Comparison of ENCODE assay signal across 10 cellular contexts in the genomic region with DNA sequence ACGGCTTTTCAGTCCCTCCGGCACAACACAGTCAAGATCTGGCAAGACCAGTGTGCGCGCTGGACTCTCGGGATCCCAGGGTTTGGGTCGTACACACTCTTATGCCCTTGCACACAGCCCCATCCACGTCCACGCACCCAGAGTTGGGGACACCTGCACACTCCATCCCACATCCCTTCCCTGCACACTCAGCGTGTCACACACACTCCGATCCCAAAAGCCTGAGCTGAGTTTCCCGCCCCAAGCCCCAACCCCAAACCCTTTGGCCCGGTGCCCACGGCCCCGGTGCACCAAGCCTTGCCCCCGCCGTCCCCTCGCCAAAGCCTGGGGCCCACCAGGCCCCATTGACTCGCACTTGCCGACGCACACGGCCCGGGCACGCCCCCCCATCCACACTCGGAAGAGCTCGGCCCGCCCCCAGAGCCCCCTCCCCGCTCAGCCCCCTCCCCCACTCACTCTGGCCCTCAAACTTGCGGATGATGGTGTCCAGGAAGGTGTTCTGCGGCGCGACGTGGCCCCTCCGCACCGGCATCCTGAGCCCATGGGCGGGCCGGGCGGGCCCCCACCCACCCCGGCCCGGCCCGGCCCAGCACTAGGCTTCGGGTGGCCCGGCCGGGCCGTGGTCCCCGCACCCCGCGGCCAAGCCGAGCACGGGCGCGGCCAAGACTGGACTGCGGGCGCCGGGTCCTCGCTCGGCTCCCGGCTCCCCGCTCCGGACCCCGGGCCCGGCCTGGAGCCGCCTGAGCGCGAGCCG. TPM values are rescaled to one million over a fixed set of nuclear protein-coding genes. Genes with fewer than 3 reads are reported as not detected.
DNase-seq lines count a peak whose midpoint lies in the region; ATAC-seq and TF ChIP-seq lines count a peak whose summit lies in the region.
"Had no signal": no experiment of that assay in that cellular context is flagged by ENCODE, and none has a peak within 500 bp of the region (broad histone marks: within the 10 kb centered on the region; RNA-seq: fewer than 3 reads in every experiment).

No MANE protein-coding gene starts in this region.

- H3K4me1 ChIP-seq in Peyer's patch (peaks cover 5 to 49% (median 27%) of the 10 kb centered on the region in 4 donors), right atrium auricular region (peaks cover 0 to 65% of the 10 kb centered on the region in 2 donors), stomach smooth muscle (ENCODE audit: control insufficient read depth, insufficient read depth, low read length) (peaks cover 68% of the 10 kb centered on the region)

- H3K27ac Mint-ChIP-seq in activated CD4-positive, alpha-beta T cell treated with anti-CD3 and anti-CD28 coated beads for 36 hours, result no peak overlapping the region

- peaks cover 0 to 9% of the 10 kb centered on the region in 2 donors for H3K27me3 ChIP-seq in Peyer's patch
- H3K27me3 ChIP-seq in right atrium auricular region, result peaks cover 0 to 7% of the 10 kb centered on the region in 2 donors
- H3K27me3 ChIP-seq in stomach smooth muscle (ENCODE audit: control insufficient read depth in 1 of 2, insufficient read depth in 2 of 2, low read length in 2 of 2), result peaks cover 0 to 2% of the 10 kb centered on the region in 2 donors

- H3K9ac ChIP-seq in stomach smooth muscle (ENCODE audit: low read length in 2 of 2), result peak overlapping the region; percentile 59 to 81

- intact Hi-C loops in activated CD4-positive, alpha-beta T cell treated with anti-CD3 and anti-CD28 coated beads for 36 hours (cut with DNase I, micrococcal nuclease), result no loop called here

- no peaks in the 10 kb centered on the region for H3K9me3 Mint-ChIP-seq in activated CD4-positive, alpha-beta T cell treated with anti-CD3 and anti-CD28 coated beads for 36 hours (ENCODE audit: low read depth)

- H3K27ac ChIP-seq in Peyer's patch (peak overlapping the region in 2 of 4 donors; percentile 31 to 75), right atrium auricular region (peak overlapping the region; percentile 85 to 94), stomach smooth muscle (ENCODE audit: low read length) (peak overlapping the region; percentile 92)
- H3K27ac ChIP-seq: skin epidermis had no signal

- CTCF ChIA-PET in activated CD4-positive, alpha-beta T cell treated with anti-CD3 and anti-CD28 coated beads for 36 hours (lab: Charles Lee), result interaction anchor here (1.5 kb wide), 1 partner anchor 10 kb away, joined by 4 read pairs; no protein-coding TSS in a partner anchor

- peaks cover 30% of the 10 kb centered on the region for H3K4me1 Mint-ChIP-seq in activated CD4-positive, alpha-beta T cell treated with anti-CD3 and anti-CD28 coated beads for 36 hours

- H3K36me3 Mint-ChIP-seq in activated CD4-positive, alpha-beta T cell treated with anti-CD3 and anti-CD28 coated beads for 36 hours (ENCODE audit: low read depth), result no peaks in the 10 kb centered on the region

- TF ChIP-seq CTCF in Peyer's patch (IDR thresholded peaks at IDR 0.05), result no peak
- no peak for TF ChIP-seq CTCF in right atrium auricular region (IDR thresholded peaks at IDR 0.05)

- peaks cover 41% of the 10 kb centered on the region for H3K27me3 Mint-ChIP-seq in activated CD4-positive, alpha-beta T cell treated with anti-CD3 and anti-CD28 coated beads for 36 hours

- no peak for ATAC-seq in activated CD4-positive, alpha-beta T cell treated with anti-CD3 and anti-CD28 coated beads for 36 hours
- no peak for ATAC-seq in GM21723 (IDR thresholded peaks at IDR 0.05; ENCODE audit: unreplicated experiment)

- TF ChIP-seq POLR2A in Peyer's patch (IDR thresholded peaks at IDR 0.05), result no peak

- H3K4me3 ChIP-seq in Peyer's patch (peak overlapping the region; percentile 20 to 53 (median 44)), right atrium auricular region (peak overlapping the region; percentile 54), stomach smooth muscle (ENCODE audit: low read length in 2 of 2) (peak overlapping the region; percentile 78 to 86)

- POLR2A ChIA-PET in activated CD4-positive, alpha-beta T cell treated with anti-CD3 and anti-CD28 coated beads for 36 hours (lab: Charles Lee), result no interaction called here

- H3K9me3 ChIP-seq in Peyer's patch (no peaks in the 10 kb centered on the region), right atrium auricular region (no peaks in the 10 kb centered on the region), stomach smooth muscle (ENCODE audit: control insufficient read depth in 2 of 2, low read length in 2 of 2) (no peaks in the 10 kb centered on the region)

- no peak for DNase-seq in activated CD4-positive, alpha-beta T cell treated with anti-CD3 and anti-CD28 coated beads for 36 hours
- DNase-seq in activated CD4-positive, alpha-beta T cell treated with anti-CD3 and anti-CD28 coated beads for 1 hour, result no peak
- no peak for DNase-seq in Peyer's patch
- DNase-seq in right atrium auricular region (ENCODE audit: low spot score), result no peak
- DNase-seq in medulla oblongata (ENCODE audit: extremely low spot score), result no peak
- DNase-seq in SIG-M5 treated with dmso at 0.1 percent for 504 hours (lab: John Stamatoyannopoulos, UW; ENCODE audit: unreplicated experiment), result no peak

- H3K4me3 Mint-ChIP-seq in activated CD4-positive, alpha-beta T cell treated with anti-CD3 and anti-CD28 coated beads for 36 hours, result peak overlapping the region; percentile 65

- H3K36me3 ChIP-seq in Peyer's patch (no peaks in the 10 kb centered on the region), right atrium auricular region (no peaks in the 10 kb centered on the region), stomach smooth muscle (ENCODE audit: control insufficient read depth in 2 of 2, insufficient read depth in 2 of 2, low read length in 2 of 2) (no peaks in the 10 kb centered on the region)

RNA-seq across cellular contexts. Expression of a gene that starts 0.6 kb away (rescaled TPM):
- total RNA-seq in activated CD4-positive, alpha-beta T cell treated with anti-CD3 and anti-CD28 coated beads for 36 hours, result under 1 TPM; 0.48 to 0.54 TPM
- 1 to 10 TPM; 2.4 to 8.5 (median 3.4) TPM for total RNA-seq in Peyer's patch
- 100 to 1,000 TPM; 119 to 128 TPM for total RNA-seq in right atrium auricular region

RNA-seq across cellular contexts. Expression of a gene that starts 13.3 kb away (rescaled TPM):
- total RNA-seq in activated CD4-positive, alpha-beta T cell treated with anti-CD3 and anti-CD28 coated beads for 36 hours, result 10 to 100 TPM in 1 of 2 experiments, 1 to 10 TPM in 1; 9.3 to 11.1 TPM
- total RNA-seq in Peyer's patch (10 to 100 TPM in 1 of 4 donors, 1 to 10 TPM in 3; 1.2 to 18.2 (median 5.4) TPM), right atrium auricular region (10 to 100 TPM; 14.5 to 78.6 TPM)
- total RNA-seq: M059J had no signal

RNA-seq across cellular contexts. Expression of a gene that starts 46.7 kb away (rescaled TPM):
- 10 to 100 TPM in 1 of 2 experiments, 1 to 10 TPM in 1; 6.9 to 10.0 TPM for total RNA-seq in activated CD4-positive, alpha-beta T cell treated with anti-CD3 and anti-CD28 coated beads for 36 hours
- total RNA-seq in Peyer's patch, result under 1 TPM in 2 of 4 donors, not detected in 2; 0.27 to 0.28 TPM
- total RNA-seq in right atrium auricular region, result not detected
- total RNA-seq: M059J had no signal

RNA-seq across cellular contexts. Expression of a gene that starts 50.7 kb away (rescaled TPM):
- 10 to 100 TPM; 41.9 to 44.5 TPM for total RNA-seq in activated CD4-positive, alpha-beta T cell treated with anti-CD3 and anti-CD28 coated beads for 36 hours
- total RNA-seq in Peyer's patch (10 to 100 TPM; 23.1 to 79.7 (median 42.7) TPM), right atrium auricular region (10 to 100 TPM; 11.9 to 20.6 TPM)

Comparison
In these comparisons a context has a peak if more than half of its experiments do, and no peak if none do; other contexts are left out.
1. RNA of a gene that starts 0.6 kb away (total RNA-seq): 119 to 128 TPM in right atrium auricular region; 2.4 to 8.5 TPM in Peyer's patch and 0.48 to 0.54 TPM in activated CD4-positive, alpha-beta T cell treated with anti-CD3 and anti-CD28 coated beads for 36 hours; every median in the first group is over 10 times any median in the second.
2. RNA of a gene that starts 46.7 kb away (total RNA-seq): 6.9 to 10.0 TPM in activated CD4-positive, alpha-beta T cell treated with anti-CD3 and anti-CD28 coated beads for 36 hours; 0.27 to 0.28 TPM in Peyer's patch and not detected in right atrium auricular region; every median in the first group is over 4 times any median in the second.
3. Peak in every context shown above with its lines, with median percentiles within 50 percentile points of each other: H3K4me3 ChIP-seq.